8 cellular contexts compared by ENCODE assay signal in the genomic region with DNA sequence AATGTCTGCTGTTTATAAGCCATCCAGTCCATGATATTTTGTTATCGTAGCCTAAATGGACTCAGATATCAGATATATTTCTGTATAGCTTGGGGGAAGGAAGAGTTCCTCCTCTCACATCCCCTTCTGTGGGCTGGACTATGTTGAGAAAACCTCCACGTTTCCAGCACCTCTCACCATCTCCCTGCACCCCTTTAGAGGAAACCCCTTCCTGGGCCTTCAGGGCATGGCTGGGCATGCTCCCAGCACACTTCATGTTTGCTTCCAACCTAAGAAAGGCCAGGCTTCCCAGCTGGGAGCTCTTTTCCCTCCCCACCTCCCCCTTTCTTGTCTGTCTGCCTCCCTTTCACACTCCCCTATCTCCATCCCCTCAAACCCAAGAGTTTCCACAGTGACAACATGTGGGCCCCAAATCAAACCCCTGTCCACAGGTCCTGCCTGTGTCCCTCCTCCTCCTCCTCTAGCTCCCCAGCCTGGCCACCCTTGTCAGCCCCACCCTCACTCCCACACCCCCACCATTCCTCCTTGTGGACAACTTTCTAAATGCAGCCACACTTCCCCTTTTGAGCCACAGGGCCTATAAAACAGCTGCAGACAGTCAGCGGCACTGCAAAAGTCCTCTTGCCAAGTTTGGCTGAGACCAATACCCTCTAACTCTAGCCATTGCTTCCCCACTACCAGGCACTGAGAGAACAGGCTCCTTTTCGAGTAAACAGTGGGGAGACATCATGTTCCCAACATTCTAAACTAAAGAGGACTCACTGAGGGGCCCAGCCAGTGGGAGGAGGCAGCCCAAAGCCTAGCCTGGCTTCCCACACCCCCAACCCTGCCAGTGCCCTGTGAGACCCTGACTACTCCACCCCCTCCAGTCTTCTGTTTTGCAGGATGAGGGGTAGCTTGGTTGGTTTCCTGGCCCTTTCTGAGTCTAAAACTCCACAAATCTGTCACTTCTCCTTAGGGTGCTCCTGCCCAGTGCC.
DNase-seq lines count a peak whose midpoint lies in the region; ATAC-seq, FAIRE-seq and TF ChIP-seq lines count a peak whose summit lies in the region.

No MANE protein-coding gene starts in this region.

- DNase-seq in KG1 (lab: John Stamatoyannopoulos, UW) (peak; percentile 26), MCF 10A (ENCODE audit: unreplicated experiment) (peak; percentile 51), lung (ENCODE audit: low spot score) (peak; percentile 75), uterus (peak; percentile 57 to 66), natural killer cell (no peak), urothelium cell line (ENCODE audit: low spot score) (no peak)

- no peaks in the 10 kb centered on the region for H3K36me3 ChIP-seq in lung (ENCODE audit: control insufficient read depth in 2 of 2, insufficient read depth in 2 of 2, low read length in 2 of 2)
- H3K36me3 ChIP-seq in uterus = no peaks in the 10 kb centered on the region

- no peak for TF ChIP-seq CTCF in MCF 10A (IDR thresholded peaks at IDR 0.05; ENCODE audit: unreplicated experiment)
- no peak for TF ChIP-seq CTCF in lung (IDR thresholded peaks at IDR 0.05; ENCODE audit: control extremely low read depth, extremely low read depth)
- peak in 3 of 4 experiments; percentile 5 to 39 (median 39) for TF ChIP-seq CTCF in uterus (IDR thresholded peaks at IDR 0.05)
- TF ChIP-seq CTCF in natural killer cell (IDR thresholded peaks at IDR 0.05) = no peak

- 30 to 54% methylated on average over 4 of the region's 4 CpGs for WGBS in lung, 2 donors

- H3K27me3 ChIP-seq in lung (ENCODE audit: control insufficient read depth, insufficient read depth) (no peaks in the 10 kb centered on the region), uterus (no peaks in the 10 kb centered on the region)

- TF ChIP-seq POLR2A in uterus (IDR thresholded peaks at IDR 0.05) = no peak

- H3K9me3 ChIP-seq in lung (ENCODE audit: control insufficient read depth in 2 of 2, insufficient read depth in 1 of 2, low read length in 1 of 2) (peaks cover 0 to 3% of the 10 kb centered on the region in 2 donors), uterus (no peaks in the 10 kb centered on the region)

- H3K4me3 ChIP-seq in lung (no peak overlapping the region), uterus (no peak overlapping the region)

- no peak for FAIRE-seq in urothelium cell line (lab: Jason Lieb, UNC)

- ATAC-seq in GM18498 (IDR thresholded peaks at IDR 0.05; ENCODE audit: unreplicated experiment) = peak; percentile 46
- ATAC-seq in lung (ENCODE audit: insufficient read depth, low FRiP score) = peak; percentile 59
- ATAC-seq in natural killer cell = no peak
- no peak for ATAC-seq in HG02840 (IDR thresholded peaks at IDR 0.05; ENCODE audit: low FRiP score, unreplicated experiment)

- CTCF ChIA-PET in MCF 10A (lab: Yijun Ruan, JAX) = interaction anchor here (0.7 to 2.0 kb wide), 4 partner anchors 13 to 379 kb away, joined by 3 to 5 read pairs (median 4); no protein-coding TSS in a partner anchor

- H3K27ac Mint-ChIP-seq in MCF 10A (ENCODE audit: low read depth, unreplicated experiment) (peak overlapping the region; percentile 59), natural killer cell (peak overlapping the region in 1 of 2 donors; percentile 36)

- H3K36me3 Mint-ChIP-seq in MCF 10A (ENCODE audit: insufficient read depth, unreplicated experiment) (no peaks in the 10 kb centered on the region), natural killer cell (no peaks in the 10 kb centered on the region)

- H3K4me3 Mint-ChIP-seq in MCF 10A (ENCODE audit: unreplicated experiment) (no peak overlapping the region), natural killer cell (no peak overlapping the region)

- POLR2A ChIA-PET in MCF 10A (lab: Yijun Ruan, JAX) = interaction anchor here (1.8 kb wide), 1 partner anchor 25 kb away, joined by 4 read pairs; no protein-coding TSS in a partner anchor

- intact Hi-C loops in MCF 10A (cut with micrococcal nuclease) = no loop called here
- intact Hi-C loops in uterus (cut with DNase I; ENCODE audit: low total_unique reads) = no loop called here
- intact Hi-C loops in natural killer cell (cut with micrococcal nuclease) = no loop called here

- peak overlapping the region; percentile 22 to 95 for H3K27ac ChIP-seq in lung (ENCODE audit: low read depth in 1 of 2, low read length in 1 of 2)
- peak overlapping the region; percentile 65 to 78 for H3K27ac ChIP-seq in uterus

- H3K4me1 Mint-ChIP-seq in MCF 10A (ENCODE audit: insufficient read depth, unreplicated experiment) (peaks cover 19% of the 10 kb centered on the region), natural killer cell (peaks cover 5 to 24% of the 10 kb centered on the region in 2 donors)

- no peaks in the 10 kb centered on the region for H3K27me3 Mint-ChIP-seq in MCF 10A (ENCODE audit: insufficient read depth, unreplicated experiment)
- no peaks in the 10 kb centered on the region for H3K27me3 Mint-ChIP-seq in natural killer cell (ENCODE audit: low read depth in 2 of 2)

- H3K4me1 ChIP-seq in lung (ENCODE audit: control insufficient read depth in 2 of 2, insufficient read depth in 2 of 2, low read length in 2 of 2) = peaks cover 0 to 11% of the 10 kb centered on the region in 2 donors
- peaks cover 0 to 22% of the 10 kb centered on the region in 2 donors for H3K4me1 ChIP-seq in uterus

- H3K9me3 Mint-ChIP-seq in MCF 10A (ENCODE audit: unreplicated experiment) (peaks cover 8% of the 10 kb centered on the region), natural killer cell (no peaks in the 10 kb centered on the region)

- no TSS peak for BruUV-seq in MCF 10A (replicated peaks; lab: Mats Ljungman, UMichigan)

Comparison
In these comparisons a context has a peak if more than half of its experiments do, and no peak if none do; other contexts are left out.
1. ATAC-seq: peak in GM18498 (single experiment) and lung (single experiment); none in natural killer cell (0 of 3) and HG02840 (single experiment).
2. DNase-seq: peak in KG1 (single experiment), MCF 10A (single experiment), lung (single experiment) and uterus (2 of 2); none in natural killer cell (single experiment) and urothelium cell line (single experiment).
3. CTCF ChIP-seq: peak in uterus (3 of 4); none in MCF 10A (single experiment), lung (single experiment) and natural killer cell (single experiment).